2 cellular contexts compared by ENCODE assay signal in genomic region chr15:40986820-40987219, GRCh38.
TF ChIP-seq lines count a peak whose summit lies in the region.

No MANE protein-coding gene starts in this region.

TF ChIP-seq in Ishikawa, 13 proteins besides CTCF, POLR2A, EP300 and RAD21 (continued from another document):
- no peak for TF ChIP-seq CREB1 (IDR thresholded peaks at IDR 0.05; ENCODE audit: low read depth)
- no peak for TF ChIP-seq CEBPB (IDR thresholded peaks at IDR 0.05)
- TF ChIP-seq ZBTB7A (IDR thresholded peaks at IDR 0.05; ENCODE audit: low read depth), result no peak
- TF ChIP-seq, protein P1, sequence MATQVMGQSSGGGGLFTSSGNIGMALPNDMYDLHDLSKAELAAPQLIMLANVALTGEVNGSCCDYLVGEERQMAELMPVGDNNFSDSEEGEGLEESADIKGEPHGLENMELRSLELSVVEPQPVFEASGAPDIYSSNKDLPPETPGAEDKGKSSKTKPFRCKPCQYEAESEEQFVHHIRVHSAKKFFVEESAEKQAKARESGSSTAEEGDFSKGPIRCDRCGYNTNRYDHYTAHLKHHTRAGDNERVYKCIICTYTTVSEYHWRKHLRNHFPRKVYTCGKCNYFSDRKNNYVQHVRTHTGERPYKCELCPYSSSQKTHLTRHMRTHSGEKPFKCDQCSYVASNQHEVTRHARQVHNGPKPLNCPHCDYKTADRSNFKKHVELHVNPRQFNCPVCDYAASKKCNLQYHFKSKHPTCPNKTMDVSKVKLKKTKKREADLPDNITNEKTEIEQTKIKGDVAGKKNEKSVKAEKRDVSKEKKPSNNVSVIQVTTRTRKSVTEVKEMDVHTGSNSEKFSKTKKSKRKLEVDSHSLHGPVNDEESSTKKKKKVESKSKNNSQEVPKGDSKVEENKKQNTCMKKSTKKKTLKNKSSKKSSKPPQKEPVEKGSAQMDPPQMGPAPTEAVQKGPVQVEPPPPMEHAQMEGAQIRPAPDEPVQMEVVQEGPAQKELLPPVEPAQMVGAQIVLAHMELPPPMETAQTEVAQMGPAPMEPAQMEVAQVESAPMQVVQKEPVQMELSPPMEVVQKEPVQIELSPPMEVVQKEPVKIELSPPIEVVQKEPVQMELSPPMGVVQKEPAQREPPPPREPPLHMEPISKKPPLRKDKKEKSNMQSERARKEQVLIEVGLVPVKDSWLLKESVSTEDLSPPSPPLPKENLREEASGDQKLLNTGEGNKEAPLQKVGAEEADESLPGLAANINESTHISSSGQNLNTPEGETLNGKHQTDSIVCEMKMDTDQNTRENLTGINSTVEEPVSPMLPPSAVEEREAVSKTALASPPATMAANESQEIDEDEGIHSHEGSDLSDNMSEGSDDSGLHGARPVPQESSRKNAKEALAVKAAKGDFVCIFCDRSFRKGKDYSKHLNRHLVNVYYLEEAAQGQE (IDR thresholded peaks at IDR 0.05; ENCODE audit: low read depth), result no peak

TF ChIP-seq in K562, 482 proteins besides CTCF, POLR2A, EP300 and RAD21 (continued from another document):
- TF ChIP-seq HSF4 (CRISPR knock-in tag; IDR thresholded peaks at IDR 0.05; ENCODE audit: borderline replicate concordance) (no peak), EWSR1 (IDR thresholded peaks at IDR 0.05; ENCODE audit: borderline replicate concordance, low read depth, partially characterized antibody) (no peak), SPI1 (IDR thresholded peaks at IDR 0.05; ENCODE audit: borderline replicate concordance, low read depth, low read length) (no peak), C11orf30 (IDR thresholded peaks at IDR 0.05; ENCODE audit: low read depth) (no peak), NFIC (IDR thresholded peaks at IDR 0.05) (peak; percentile 96), DPF2 (IDR thresholded peaks at IDR 0.05) (no peak)
